Comparison of ENCODE assay signal across 26 cellular contexts in the genomic region with DNA sequence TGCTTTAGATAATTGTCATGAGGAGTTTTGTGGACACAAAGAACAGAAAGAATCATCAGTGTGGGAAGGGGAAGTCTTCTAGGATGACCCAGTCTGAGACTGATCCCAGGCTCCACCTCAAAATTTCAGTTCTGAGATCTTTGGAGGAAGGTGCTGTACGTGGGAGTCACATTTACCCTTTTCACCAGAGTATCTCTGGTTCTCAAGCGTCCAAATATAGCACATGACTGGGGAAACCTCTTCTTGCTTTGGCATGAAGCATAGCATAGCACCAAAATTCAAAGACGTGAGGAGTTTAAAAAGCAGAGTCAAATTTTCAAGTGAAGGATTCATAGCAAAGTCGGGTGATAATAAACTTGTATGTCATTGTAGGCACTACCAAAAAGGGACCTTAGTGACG.
"Had no signal": no experiment of that assay in that cellular context is flagged by ENCODE, and none has a peak within 500 bp of the region (broad histone marks: within the 10 kb centered on the region; RNA-seq: fewer than 3 reads in every experiment).

No MANE protein-coding gene starts in this region.

- H3K4me3 ChIP-seq: cardiac muscle cell, Peyer's patch had no signal

- H3K4me1 Mint-ChIP-seq: activated CD4-positive, alpha-beta T cell treated with anti-CD3 and anti-CD28 coated beads, Interleukin-2, amount 10 ng/mL, durations not matched to agents 24 days and 14 days; activated naive CD8-positive, alpha-beta T cell treated with anti-CD3 and anti-CD28 coated beads for 36 hours; activated T-helper 17 cell treated with anti-CD3 and anti-CD28 coated beads, Interleukin-2, amount 50 U/mL, for 72 hours had no signal

- H3K4me3 Mint-ChIP-seq: activated CD4-positive, alpha-beta T cell treated with anti-CD3 and anti-CD28 coated beads, Interleukin-2, amount 10 ng/mL, durations not matched to agents 24 days and 14 days; activated CD8-positive, alpha-beta T cell treated with anti-CD3 and anti-CD28 coated beads for 36 hours; activated naive CD8-positive, alpha-beta T cell treated with anti-CD3 and anti-CD28 coated beads for 36 hours; activated T-cell treated with anti-CD3 and anti-CD28 coated beads, Interleukin-2, amount 50 U/mL, for 72 hours; activated T-helper 17 cell treated with anti-CD3 and anti-CD28 coated beads, Interleukin-2, amount 50 U/mL, for 72 hours; T-helper 1 cell treated with Interleukin-12 subunit alpha and Interleukin-12 subunit beta and Interleukin-4 antibody, amounts not matched to agents 30 μg/mL and 1 μg/mL, for 36 hours; T-helper 2 cell treated with Interferon-gamma antibody and Interleukin-4, amounts not matched to agents 5 μg/mL and 100 μg/mL, for 36 hours had no signal

- H3K9me3 Mint-ChIP-seq: activated CD4-positive, alpha-beta T cell treated with anti-CD3 and anti-CD28 coated beads, Interleukin-2, amount 10 ng/mL, durations not matched to agents 24 days and 14 days; activated CD8-positive, alpha-beta T cell treated with anti-CD3 and anti-CD28 coated beads for 36 hours; activated naive CD8-positive, alpha-beta T cell treated with anti-CD3 and anti-CD28 coated beads for 36 hours; activated T-helper 17 cell treated with anti-CD3 and anti-CD28 coated beads, Interleukin-2, amount 50 U/mL, for 72 hours; T-helper 1 cell treated with Interleukin-12 subunit alpha and Interleukin-12 subunit beta and Interleukin-4 antibody, amounts not matched to agents 30 μg/mL and 1 μg/mL, for 36 hours; T-helper 2 cell treated with Interferon-gamma antibody and Interleukin-4, amounts not matched to agents 5 μg/mL and 100 μg/mL, for 36 hours had no signal

- H3K4me1 ChIP-seq: Peyer's patch had no signal

- H3K4me2 ChIP-seq: KMS-11 had no signal

- H3K36me3 ChIP-seq: cardiac muscle cell, Peyer's patch had no signal

- H3K27ac ChIP-seq: cardiac muscle cell, KMS-11, Peyer's patch had no signal

- H3K27ac Mint-ChIP-seq: activated CD4-positive, alpha-beta T cell treated with anti-CD3 and anti-CD28 coated beads, Interleukin-2, amount 10 ng/mL, durations not matched to agents 24 days and 14 days; activated CD8-positive, alpha-beta T cell treated with anti-CD3 and anti-CD28 coated beads for 36 hours; activated naive CD8-positive, alpha-beta T cell treated with anti-CD3 and anti-CD28 coated beads for 36 hours; activated T-cell treated with anti-CD3 and anti-CD28 coated beads, Interleukin-2, amount 50 U/mL, for 72 hours; activated T-helper 17 cell treated with anti-CD3 and anti-CD28 coated beads, Interleukin-2, amount 50 U/mL, for 72 hours; T-helper 1 cell treated with Interleukin-12 subunit alpha and Interleukin-12 subunit beta and Interleukin-4 antibody, amounts not matched to agents 30 μg/mL and 1 μg/mL, for 36 hours; T-helper 2 cell treated with Interferon-gamma antibody and Interleukin-4, amounts not matched to agents 5 μg/mL and 100 μg/mL, for 36 hours had no signal

- H3K36me3 Mint-ChIP-seq: activated naive CD8-positive, alpha-beta T cell treated with anti-CD3 and anti-CD28 coated beads for 36 hours had no signal

- H3K9me3 ChIP-seq: Peyer's patch had no signal

- H3K27me3 Mint-ChIP-seq: activated CD4-positive, alpha-beta T cell treated with anti-CD3 and anti-CD28 coated beads, Interleukin-2, amount 10 ng/mL, durations not matched to agents 24 days and 14 days had no signal

- H3K27me3 ChIP-seq: cardiac muscle cell, Peyer's patch had no signal

- ATAC-seq: activated CD8-positive, alpha-beta T cell treated with anti-CD3 and anti-CD28 coated beads for 36 hours; activated T-cell treated with anti-CD3 and anti-CD28 coated beads, Interleukin-2, amount 50 U/mL, for 72 hours; activated T-helper 17 cell treated with anti-CD3 and anti-CD28 coated beads, Interleukin-2, amount 50 U/mL, for 72 hours had no signal

- DNase-seq: activated CD4-positive, alpha-beta T cell treated with anti-CD3 and anti-CD28 coated beads, Interleukin-2, amount 10 ng/mL, durations not matched to agents 24 days and 14 days; activated CD4-positive, alpha-beta T cell treated with anti-CD3 and anti-CD28 coated beads, Interleukin-2, amount 50 U/mL, for 4 hours; activated CD8-positive, alpha-beta T cell treated with anti-CD3 and anti-CD28 coated beads for 36 hours; activated effector memory CD4-positive, alpha-beta T cell treated with anti-CD3 and anti-CD28 coated beads, Interleukin-2, amount 50 U/mL, for 16 hours; activated naive CD4-positive, alpha-beta T cell; activated naive CD4-positive, alpha-beta T cell treated with anti-CD3 and anti-CD28 coated beads, Interleukin-2, amount 50 U/mL, for 16 hours; activated naive CD8-positive, alpha-beta T cell treated with anti-CD3 and anti-CD28 coated beads for 36 hours; activated T-cell treated with anti-CD3 and anti-CD28 coated beads, Interleukin-2, amount 50 U/mL, for 1 hour; activated T-cell treated with anti-CD3 and anti-CD28 coated beads, Interleukin-2, amount 50 U/mL, for 72 hours; amniotic stem cell; aorta; MM.1S; MV-4-11; NCI-H1092; NCI-H1436 treated with DMSO at 0.1 percent for 48 hours; NCI-H1694 treated with DMSO at 0.1 percent for 48 hours; NCI-H2029; NCI-H345; NCI-H524 treated with DMSO at 0.1 percent for 48 hours; Peyer's patch; RPMI8226 had no signal
